1 cellular context compared by ENCODE assay signal in genomic region chr12:131710464-131711457, GRCh38.
TF ChIP-seq lines count a peak whose summit lies in the region.

Gene SFSWAP, plus strand, starts transcription at chr12:131711090. Its CDS starts 140 bp downstream, at chr12:131711230.

TF ChIP-seq in GM12878, 131 proteins besides CTCF, POLR2A, EP300 and RAD21 (continued from another document and continues in another):
- TF ChIP-seq ZNF687 (IDR thresholded peaks at IDR 0.05) = peak; percentile 80
- TF ChIP-seq MYC (IDR thresholded peaks at IDR 0.05; ENCODE audit: insufficient read depth, insufficient read length, insufficient replicate concordance, low read length, severe bottlenecking) = peak; percentile 86
- TF ChIP-seq ELK1 (IDR thresholded peaks at IDR 0.05; ENCODE audit: low read depth, low read length) = no peak; the same call in 1 of the 2 replicates
- TF ChIP-seq ZNF207 (IDR thresholded peaks at IDR 0.05; ENCODE audit: borderline replicate concordance) = peak; percentile 97; the same call in 1 of the 2 replicates
- no peak for TF ChIP-seq EZH2 (IDR thresholded peaks at IDR 0.05; ENCODE audit: borderline replicate concordance, control insufficient read depth, low read depth, low read length)
- TF ChIP-seq POLR2AphosphoS5 (IDR thresholded peaks at IDR 0.05; ENCODE audit: low read length) = peak; percentile 82
- peak; percentile 91; the same call in 1 of the 2 replicates for TF ChIP-seq RB1 (IDR thresholded peaks at IDR 0.05; ENCODE audit: borderline replicate concordance)
- TF ChIP-seq NR2C2 (IDR thresholded peaks at IDR 0.05; ENCODE audit: borderline replicate concordance, control insufficient read depth, insufficient read length, low read depth) = no peak
- TF ChIP-seq HCFC1 (IDR thresholded peaks at IDR 0.05; ENCODE audit: low read length) = peak; percentile 78
- peak; percentile 100 for TF ChIP-seq YY1 (IDR thresholded peaks at IDR 0.05; ENCODE audit: low read depth, low read length)
- TF ChIP-seq ATF3 (IDR thresholded peaks at IDR 0.05; ENCODE audit: borderline replicate concordance, extremely low read depth, low read depth, low read length) = no peak
- TF ChIP-seq NKRF (conservative IDR thresholded peaks at IDR 0.05) = peak; percentile 65
- no peak for TF ChIP-seq ZNF622 (IDR thresholded peaks at IDR 0.05)
- TF ChIP-seq NRF1 (conservative IDR thresholded peaks at IDR 0.05; ENCODE audit: low read depth, low read length) = no peak
- TF ChIP-seq FOXK2 (IDR thresholded peaks at IDR 0.05) = peak; percentile 24; the same call in 1 of the 2 replicates
- no peak for TF ChIP-seq JUNB (IDR thresholded peaks at IDR 0.05)
- peak; percentile 56; the same call in 1 of the 2 replicates for TF ChIP-seq DPF2 (IDR thresholded peaks at IDR 0.05)
- TF ChIP-seq ZBTB11 (CRISPR knock-in tag; IDR thresholded peaks at IDR 0.05) = peak; percentile 62
- TF ChIP-seq SUZ12 (IDR thresholded peaks at IDR 0.05; ENCODE audit: unreplicated experiment) = no peak
- 0 out of 2 replicates have a peak, but pooled peaks have one; percentile 14 for TF ChIP-seq SREBF1 (IDR thresholded peaks at IDR 0.05; ENCODE audit: low read length)
- TF ChIP-seq BHLHE40 (IDR thresholded peaks at IDR 0.05; ENCODE audit: borderline replicate concordance in 1 of 2, low read depth in 2 of 2, low read length in 1 of 2) = peak; percentile 31 to 60; a peak in 3 of 4 replicates
- peak; percentile 73; the same call in 1 of the 2 replicates for TF ChIP-seq SIN3A (IDR thresholded peaks at IDR 0.05; ENCODE audit: low read depth, low read length)
- peak; percentile 49 for TF ChIP-seq ATF7 (IDR thresholded peaks at IDR 0.05; ENCODE audit: low read depth)
- no peak for TF ChIP-seq BCL3 (IDR thresholded peaks at IDR 0.05; ENCODE audit: borderline replicate concordance, insufficient read depth, low read depth, low read length, poor library complexity, severe bottlenecking)
- TF ChIP-seq CHD4 (IDR thresholded peaks at IDR 0.05) = no peak
- peak; percentile 60 for TF ChIP-seq BACH1 (IDR thresholded peaks at IDR 0.05; ENCODE audit: borderline replicate concordance)
- peak in 1 of 2 experiments; percentile 49; a peak in 2 of 4 replicates for TF ChIP-seq IKZF2 (IDR thresholded peaks at IDR 0.05)
- TF ChIP-seq MYB (IDR thresholded peaks at IDR 0.05; ENCODE audit: borderline replicate concordance, low read depth, low read length) = no peak
- no peak; a peak in 1 of 4 replicates for TF ChIP-seq ETV6 (conservative IDR thresholded peaks at IDR 0.05 in 1 of 2, IDR thresholded peaks at IDR 0.05 in 1 of 2; ENCODE audit: borderline replicate concordance in 1 of 2, low read depth in 1 of 2)
- no peak for TF ChIP-seq BCL11A (IDR thresholded peaks at IDR 0.05; ENCODE audit: low read depth, low read length)
- no peak for TF ChIP-seq BCLAF1 (IDR thresholded peaks at IDR 0.05)
- no peak for TF ChIP-seq USF2 (IDR thresholded peaks at IDR 0.05; ENCODE audit: borderline replicate concordance, low read depth, low read length)
- TF ChIP-seq MTA3 (IDR thresholded peaks at IDR 0.05; ENCODE audit: borderline replicate concordance, low read length) = no peak; the same call in 1 of the 2 replicates
- peak; percentile 88 for TF ChIP-seq RELA (IDR thresholded peaks at IDR 0.05; ENCODE audit: borderline replicate concordance, partially characterized antibody)
- TF ChIP-seq E2F8 (IDR thresholded peaks at IDR 0.05; ENCODE audit: low read depth, partially characterized antibody) = peak; percentile 98
- TF ChIP-seq MTA2 (IDR thresholded peaks at IDR 0.05; ENCODE audit: low read depth) = no peak
